Comparison of ENCODE assay signal across 8 cellular contexts in genomic region chr20:32765230-32765875, GRCh38. TPM values are rescaled to one million over a fixed set of nuclear protein-coding genes. Genes with fewer than 3 reads are reported as not detected.
DNase-seq lines count a peak whose midpoint lies in the region; TF ChIP-seq lines count a peak whose summit lies in the region.
"Not testable (repeated sequence)": the region's sequence is repeated elsewhere in the genome, so short reads cannot be mapped to it uniquely, and the experiment has no call there.

No MANE protein-coding gene starts in this region.

- not testable (repeated sequence) for H3K4me3 Mint-ChIP-seq in MCF 10A (ENCODE audit: unreplicated experiment)
- peak overlapping the region; percentile 25 for H3K4me3 Mint-ChIP-seq in glutamatergic neuron (ENCODE audit: unreplicated experiment)

- not testable (repeated sequence) for H3K27ac Mint-ChIP-seq in MCF 10A (ENCODE audit: low read depth, unreplicated experiment); glutamatergic neuron (ENCODE audit: unreplicated experiment)

- H4K91ac ChIP-seq in neuronal stem cell (ENCODE audit: low read depth, low read length, poor library complexity), result not testable (repeated sequence)

- H3K27me3 ChIP-seq in A673 (replicated peaks; ENCODE audit: insufficient read depth, low read depth, low read length, poor library complexity); OCI-LY1 (ENCODE audit: insufficient read depth, low read length); neuronal stem cell (ENCODE audit: control insufficient read depth in 3 of 3, insufficient read depth in 3 of 3, low read depth in 1 of 3, low read length in 3 of 3): not testable (repeated sequence)

- H2BK120ac ChIP-seq in neuronal stem cell (ENCODE audit: low read depth, low read length), result not testable (repeated sequence)

- H3K79me1 ChIP-seq in neuronal stem cell (ENCODE audit: low read depth, low read length), result not testable (repeated sequence)

- not testable (repeated sequence) for H2AFZ ChIP-seq in OCI-LY1 (ENCODE audit: low read length)
- peak overlapping the region; percentile 65 for H2AFZ ChIP-seq in neuronal stem cell (ENCODE audit: low read length)

- not testable (repeated sequence) for H3K36me3 ChIP-seq in A673 (ENCODE audit: insufficient read depth, low read length, poor library complexity, severe bottlenecking); OCI-LY1 (ENCODE audit: insufficient read depth, low read length); neuronal stem cell (replicated peaks in 1 of 2; ENCODE audit: control insufficient read depth in 2 of 2, insufficient read depth in 2 of 2, low read length in 2 of 2)

- not testable (repeated sequence) for H3K9ac ChIP-seq in OCI-LY1 (ENCODE audit: low read length); neuronal stem cell (ENCODE audit: low read depth, low read length, poor library complexity)

- H3K4me1 ChIP-seq in A673 (ENCODE audit: insufficient read depth, low read length, poor library complexity, severe bottlenecking), result peaks cover 13% of the 10 kb centered on the region
- H3K4me1 ChIP-seq in OCI-LY1 (ENCODE audit: insufficient read depth, low read length, severe bottlenecking), result peaks cover 35% of the 10 kb centered on the region
- H3K4me1 ChIP-seq in neuronal stem cell (ENCODE audit: control insufficient read depth in 2 of 2, insufficient read depth in 1 of 2, low read depth in 1 of 2, low read length in 2 of 2), result peaks cover 17 to 24% of the 10 kb centered on the region in 2 donors

- H3K27ac ChIP-seq in A673 (ENCODE audit: low read depth, low read length, poor library complexity, severe bottlenecking); neuronal stem cell (replicated peaks; ENCODE audit: low read length): not testable (repeated sequence)
- peak overlapping the region; percentile 39 for H3K27ac ChIP-seq in OCI-LY1 (ENCODE audit: low read depth, low read length, poor library complexity, severe bottlenecking)

- H3K18ac ChIP-seq in neuronal stem cell (ENCODE audit: low read length), result not testable (repeated sequence)

- H4K20me1 ChIP-seq in OCI-LY1 (ENCODE audit: insufficient read depth, low read length), result not testable (repeated sequence)

- POLR2A ChIA-PET in A673 (lab: Charles Lee; ENCODE audit: low non-redundant PET), result not testable (repeated sequence)
- POLR2A ChIA-PET in MCF 10A (lab: Yijun Ruan, JAX), result interaction anchor here (1.2 to 3.5 kb wide), 2 partner anchors 10 to 22 kb away, joined by 3 to 26 read pairs; partner anchors contain the start of gene COMMD7

- H3K14ac ChIP-seq in neuronal stem cell (ENCODE audit: low read length), result not testable (repeated sequence)

- H3K4me2 ChIP-seq in OCI-LY1 (ENCODE audit: low read length), result peak overlapping the region; percentile 97; the same call in 1 of the 2 replicates
- not testable (repeated sequence) for H3K4me2 ChIP-seq in neuronal stem cell (ENCODE audit: insufficient read depth, low read length, poor library complexity, severe bottlenecking)

- H2BK12ac ChIP-seq in neuronal stem cell (ENCODE audit: low read length), result not testable (repeated sequence)

- TSS peak; percentile 35 for BruUV-seq in A673 (replicated peaks; lab: Mats Ljungman, UMichigan)
- not testable (repeated sequence) for BruUV-seq in MCF 10A (replicated peaks; lab: Mats Ljungman, UMichigan)

- intact Hi-C loops in A673 (cut with micrococcal nuclease; ENCODE audit: unreplicated experiment); MCF 10A (cut with micrococcal nuclease): not testable (repeated sequence)

- not testable (repeated sequence) for H3K9me3 Mint-ChIP-seq in MCF 10A (ENCODE audit: unreplicated experiment)
- peaks cover 15% of the 10 kb centered on the region for H3K9me3 Mint-ChIP-seq in glutamatergic neuron (ENCODE audit: unreplicated experiment)

- CTCF ChIA-PET in A673 (lab: Charles Lee), result not testable (repeated sequence)
- CTCF ChIA-PET in MCF 10A (lab: Yijun Ruan, JAX), result interaction anchor here (0.6 to 4.8 kb wide), 3 partner anchors 13 to 40 kb away, joined by 3 to 29 read pairs (median 11); no protein-coding TSS in a partner anchor

- not testable (repeated sequence) for H3K79me2 ChIP-seq in OCI-LY1 (ENCODE audit: insufficient read depth, low read length)

- not testable (repeated sequence) for H2BK15ac ChIP-seq in neuronal stem cell (ENCODE audit: low read length)

- not testable (repeated sequence) for H3K4ac ChIP-seq in neuronal stem cell (ENCODE audit: low read length)

- not testable (repeated sequence) for TF ChIP-seq CTCF in A673 (conservative IDR thresholded peaks at IDR 0.05; ENCODE audit: low read depth, low read length); OCI-LY1 (IDR thresholded peaks at IDR 0.05; ENCODE audit: low read length); MCF 10A (IDR thresholded peaks at IDR 0.05; ENCODE audit: unreplicated experiment); glutamatergic neuron (IDR thresholded peaks at IDR 0.05; ENCODE audit: partially characterized antibody, unreplicated experiment)

- not testable (repeated sequence) for DNase-seq in A673 (ENCODE audit: low spot score); glutamatergic neuron; neuronal stem cell (ENCODE audit: low spot score)
- DNase-seq in Daoy (ENCODE audit: low read depth), result peak; percentile 39
- peak; percentile 82 for DNase-seq in HK-2 (ENCODE audit: unreplicated experiment)
- peak; percentile 42 for DNase-seq in MCF 10A (ENCODE audit: unreplicated experiment)
- DNase-seq in kidney glomerular epithelial cell (lab: John Stamatoyannopoulos, UW), result peak; percentile 51

- no CpG with 5 or more reads among the region's 17 CpGs for WGBS in neuronal stem cell (ENCODE audit: extremely low coverage in 2 of 2, insufficient read length in 2 of 2, insufficient replicate concordance in 1 of 2), 2 donors

- H2BK5ac ChIP-seq in neuronal stem cell (ENCODE audit: low read length), result not testable (repeated sequence)

- not testable (repeated sequence) for H3K4me1 Mint-ChIP-seq in MCF 10A (ENCODE audit: insufficient read depth, unreplicated experiment)
- peaks cover 13% of the 10 kb centered on the region for H3K4me1 Mint-ChIP-seq in glutamatergic neuron (ENCODE audit: low read depth, unreplicated experiment)

- not testable (repeated sequence) for H3K4me3 ChIP-seq in A673 (ENCODE audit: low read depth, low read length, poor library complexity, severe bottlenecking); OCI-LY1 (ENCODE audit: low read depth, low read length, poor library complexity, severe bottlenecking); neuronal stem cell (ENCODE audit: low read length in 2 of 2)

- not testable (repeated sequence) for H3K36me3 Mint-ChIP-seq in MCF 10A (ENCODE audit: insufficient read depth, unreplicated experiment); glutamatergic neuron (ENCODE audit: unreplicated experiment)

- H3K27me3 Mint-ChIP-seq in MCF 10A (ENCODE audit: insufficient read depth, unreplicated experiment), result not testable (repeated sequence)
- H3K27me3 Mint-ChIP-seq in glutamatergic neuron (ENCODE audit: unreplicated experiment), result peaks cover 23% of the 10 kb centered on the region

- not testable (repeated sequence) for H3F3A ChIP-seq in OCI-LY1 (ENCODE audit: insufficient read depth, low read length)

- H2AK5ac ChIP-seq in neuronal stem cell (ENCODE audit: low read depth, low read length), result not testable (repeated sequence)

- H3K9me3 ChIP-seq in A673 (ENCODE audit: low read depth, low read length, poor library complexity, severe bottlenecking); OCI-LY1 (ENCODE audit: low read length); neuronal stem cell (replicated peaks in 1 of 2; ENCODE audit: control insufficient read depth in 2 of 2, insufficient read depth in 1 of 2, low read depth in 1 of 2, low read length in 2 of 2): not testable (repeated sequence)

- not testable (repeated sequence) for H3K23ac ChIP-seq in neuronal stem cell (ENCODE audit: low read depth, low read length, poor library complexity)

- not testable (repeated sequence) for H3K9me2 ChIP-seq in OCI-LY1 (ENCODE audit: low read depth, low read length)

- not testable (repeated sequence) for H4K8ac ChIP-seq in neuronal stem cell (ENCODE audit: low read depth, low read length)

RNA-seq across cellular contexts. Expression of gene DNMT3B, which starts 3.2 kb away (rescaled TPM):
- 3.8 and 5.7 TPM in 2 replicates for total RNA-seq in A673 (2021)
- 3.7 and 5.4 TPM in 2 replicates for total RNA-seq in Daoy (2014; rRNA removed; shearing (Covaris generic))
- total RNA-seq in MCF 10A (2022), result 1.3 and 2.0 TPM in 2 replicates
- 29.0 TPM for total RNA-seq in glutamatergic neuron (ENCODE audit: unreplicated experiment)
- polyA plus RNA-seq in neuronal stem cell (2013, experiment 1 of 2), result 47.1 TPM
- 47.3 TPM for polyA plus RNA-seq in neuronal stem cell (2013, experiment 2 of 2)

RNA-seq across cellular contexts. Expression of gene COMMD7, which starts 22.1 kb away (rescaled TPM):
- total RNA-seq in A673 (2021) (20.0 and 23.5 TPM in 2 replicates), MCF 10A (2022) (24.1 and 28.3 TPM in 2 replicates), glutamatergic neuron (ENCODE audit: unreplicated experiment) (71.5 TPM)
- total RNA-seq in Daoy (2014; rRNA removed; shearing (Covaris generic)), result 36.1 and 41.0 TPM in 2 replicates
- 37.3 TPM for polyA plus RNA-seq in neuronal stem cell (2013, experiment 1 of 2)
- polyA plus RNA-seq in neuronal stem cell (2013, experiment 2 of 2), result 36.0 TPM

RNA-seq across cellular contexts. Expression of gene MAPRE1, which starts 54.4 kb away (rescaled TPM):
- total RNA-seq in A673 (2021), result 183 and 201 TPM in 2 replicates
- 143 and 152 TPM in 2 replicates for total RNA-seq in Daoy (2014; rRNA removed; shearing (Covaris generic))
- total RNA-seq in MCF 10A (2022), result 94.9 and 117 TPM in 2 replicates
- 232 TPM for total RNA-seq in glutamatergic neuron (ENCODE audit: unreplicated experiment)
- 141 TPM for polyA plus RNA-seq in neuronal stem cell (2013, experiment 1 of 2)
- polyA plus RNA-seq in neuronal stem cell (2013, experiment 2 of 2), result 143 TPM
